Comparison of ENCODE assay signal across 1 cellular context in genomic region chr1:94247146-94248094, GRCh38.
TF ChIP-seq lines count a peak whose summit lies in the region.

No MANE protein-coding gene starts in this region.

TF ChIP-seq in HepG2, 621 proteins besides CTCF, POLR2A, EP300 and RAD21 (continued from another document and continues in another):
- TF ChIP-seq ZNF292 (CRISPR knock-in tag; IDR thresholded peaks at IDR 0.05; ENCODE audit: borderline replicate concordance, low read depth), result no peak
- peak; percentile 64; the same call in 1 of the 2 replicates for TF ChIP-seq RBFOX2 (IDR thresholded peaks at IDR 0.05; ENCODE audit: low read depth, low read length)
- TF ChIP-seq BRF2 (CRISPR knock-in tag; IDR thresholded peaks at IDR 0.05), result 0 out of 2 replicates have a peak, but pooled peaks have one; percentile 35
- TF ChIP-seq ZBTB14 (CRISPR knock-in tag; IDR thresholded peaks at IDR 0.05), result peak; percentile 57
- TF ChIP-seq POLR2AphosphoS2 (IDR thresholded peaks at IDR 0.05; ENCODE audit: low read depth, low read length), result no peak
- TF ChIP-seq ASH2L (IDR thresholded peaks at IDR 0.05; ENCODE audit: insufficient read length, low read depth, low read length), result peak; percentile 72
- TF ChIP-seq THAP11 (CRISPR knock-in tag; IDR thresholded peaks at IDR 0.05), result peak; percentile 16; the same call in 1 of the 2 replicates
- TF ChIP-seq KMT2A (CRISPR knock-in tag; IDR thresholded peaks at IDR 0.05), result peak; percentile 42; the same call in 1 of the 2 replicates
- TF ChIP-seq, protein P1, sequence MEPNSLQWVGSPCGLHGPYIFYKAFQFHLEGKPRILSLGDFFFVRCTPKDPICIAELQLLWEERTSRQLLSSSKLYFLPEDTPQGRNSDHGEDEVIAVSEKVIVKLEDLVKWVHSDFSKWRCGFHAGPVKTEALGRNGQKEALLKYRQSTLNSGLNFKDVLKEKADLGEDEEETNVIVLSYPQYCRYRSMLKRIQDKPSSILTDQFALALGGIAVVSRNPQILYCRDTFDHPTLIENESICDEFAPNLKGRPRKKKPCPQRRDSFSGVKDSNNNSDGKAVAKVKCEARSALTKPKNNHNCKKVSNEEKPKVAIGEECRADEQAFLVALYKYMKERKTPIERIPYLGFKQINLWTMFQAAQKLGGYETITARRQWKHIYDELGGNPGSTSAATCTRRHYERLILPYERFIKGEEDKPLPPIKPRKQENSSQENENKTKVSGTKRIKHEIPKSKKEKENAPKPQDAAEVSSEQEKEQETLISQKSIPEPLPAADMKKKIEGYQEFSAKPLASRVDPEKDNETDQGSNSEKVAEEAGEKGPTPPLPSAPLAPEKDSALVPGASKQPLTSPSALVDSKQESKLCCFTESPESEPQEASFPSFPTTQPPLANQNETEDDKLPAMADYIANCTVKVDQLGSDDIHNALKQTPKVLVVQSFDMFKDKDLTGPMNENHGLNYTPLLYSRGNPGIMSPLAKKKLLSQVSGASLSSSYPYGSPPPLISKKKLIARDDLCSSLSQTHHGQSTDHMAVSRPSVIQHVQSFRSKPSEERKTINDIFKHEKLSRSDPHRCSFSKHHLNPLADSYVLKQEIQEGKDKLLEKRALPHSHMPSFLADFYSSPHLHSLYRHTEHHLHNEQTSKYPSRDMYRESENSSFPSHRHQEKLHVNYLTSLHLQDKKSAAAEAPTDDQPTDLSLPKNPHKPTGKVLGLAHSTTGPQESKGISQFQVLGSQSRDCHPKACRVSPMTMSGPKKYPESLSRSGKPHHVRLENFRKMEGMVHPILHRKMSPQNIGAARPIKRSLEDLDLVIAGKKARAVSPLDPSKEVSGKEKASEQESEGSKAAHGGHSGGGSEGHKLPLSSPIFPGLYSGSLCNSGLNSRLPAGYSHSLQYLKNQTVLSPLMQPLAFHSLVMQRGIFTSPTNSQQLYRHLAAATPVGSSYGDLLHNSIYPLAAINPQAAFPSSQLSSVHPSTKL (CRISPR knock-in tag; IDR thresholded peaks at IDR 0.05), result 0 out of 2 replicates have a peak, but pooled peaks have one; percentile 9
- TF ChIP-seq FOSL2 (CRISPR knock-in tag; IDR thresholded peaks at IDR 0.05), result no peak
- no peak for TF ChIP-seq ADNP (CRISPR knock-in tag; IDR thresholded peaks at IDR 0.05)
- no peak for TF ChIP-seq ZNF513 (CRISPR knock-in tag; conservative IDR thresholded peaks at IDR 0.05)
- no peak for TF ChIP-seq U2AF1 (optimal IDR thresholded peaks at IDR 0.05; ENCODE audit: low read depth, low read length)
- peak; percentile 61 for TF ChIP-seq ZNF574 (CRISPR knock-in tag; IDR thresholded peaks at IDR 0.05)
- TF ChIP-seq, protein P2, sequence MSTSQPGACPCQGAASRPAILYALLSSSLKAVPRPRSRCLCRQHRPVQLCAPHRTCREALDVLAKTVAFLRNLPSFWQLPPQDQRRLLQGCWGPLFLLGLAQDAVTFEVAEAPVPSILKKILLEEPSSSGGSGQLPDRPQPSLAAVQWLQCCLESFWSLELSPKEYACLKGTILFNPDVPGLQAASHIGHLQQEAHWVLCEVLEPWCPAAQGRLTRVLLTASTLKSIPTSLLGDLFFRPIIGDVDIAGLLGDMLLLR (CRISPR knock-in tag; IDR thresholded peaks at IDR 0.05), result peak; percentile 28; the same call in 1 of the 2 replicates
- TF ChIP-seq ZBTB38 (CRISPR knock-in tag; IDR thresholded peaks at IDR 0.05), result no peak; the same call in 1 of the 2 replicates
- TF ChIP-seq ZNF280D (CRISPR knock-in tag; IDR thresholded peaks at IDR 0.05), result no peak
- TF ChIP-seq ZBTB34 (CRISPR knock-in tag; IDR thresholded peaks at IDR 0.05), result no peak
- TF ChIP-seq ZNF547 (CRISPR knock-in tag; IDR thresholded peaks at IDR 0.05), result 0 out of 2 replicates have a peak, but pooled peaks have one; percentile 31
- TF ChIP-seq, protein P3, sequence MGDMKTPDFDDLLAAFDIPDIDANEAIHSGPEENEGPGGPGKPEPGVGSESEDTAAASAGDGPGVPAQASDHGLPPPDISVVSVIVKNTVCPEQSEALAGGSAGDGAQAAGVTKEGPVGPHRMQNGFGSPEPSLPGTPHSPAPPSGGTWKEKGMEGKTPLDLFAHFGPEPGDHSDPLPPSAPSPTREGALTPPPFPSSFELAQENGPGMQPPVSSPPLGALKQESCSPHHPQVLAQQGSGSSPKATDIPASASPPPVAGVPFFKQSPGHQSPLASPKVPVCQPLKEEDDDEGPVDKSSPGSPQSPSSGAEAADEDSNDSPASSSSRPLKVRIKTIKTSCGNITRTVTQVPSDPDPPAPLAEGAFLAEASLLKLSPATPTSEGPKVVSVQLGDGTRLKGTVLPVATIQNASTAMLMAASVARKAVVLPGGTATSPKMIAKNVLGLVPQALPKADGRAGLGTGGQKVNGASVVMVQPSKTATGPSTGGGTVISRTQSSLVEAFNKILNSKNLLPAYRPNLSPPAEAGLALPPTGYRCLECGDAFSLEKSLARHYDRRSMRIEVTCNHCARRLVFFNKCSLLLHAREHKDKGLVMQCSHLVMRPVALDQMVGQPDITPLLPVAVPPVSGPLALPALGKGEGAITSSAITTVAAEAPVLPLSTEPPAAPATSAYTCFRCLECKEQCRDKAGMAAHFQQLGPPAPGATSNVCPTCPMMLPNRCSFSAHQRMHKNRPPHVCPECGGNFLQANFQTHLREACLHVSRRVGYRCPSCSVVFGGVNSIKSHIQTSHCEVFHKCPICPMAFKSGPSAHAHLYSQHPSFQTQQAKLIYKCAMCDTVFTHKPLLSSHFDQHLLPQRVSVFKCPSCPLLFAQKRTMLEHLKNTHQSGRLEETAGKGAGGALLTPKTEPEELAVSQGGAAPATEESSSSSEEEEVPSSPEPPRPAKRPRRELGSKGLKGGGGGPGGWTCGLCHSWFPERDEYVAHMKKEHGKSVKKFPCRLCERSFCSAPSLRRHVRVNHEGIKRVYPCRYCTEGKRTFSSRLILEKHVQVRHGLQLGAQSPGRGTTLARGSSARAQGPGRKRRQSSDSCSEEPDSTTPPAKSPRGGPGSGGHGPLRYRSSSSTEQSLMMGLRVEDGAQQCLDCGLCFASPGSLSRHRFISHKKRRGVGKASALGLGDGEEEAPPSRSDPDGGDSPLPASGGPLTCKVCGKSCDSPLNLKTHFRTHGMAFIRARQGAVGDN (CRISPR knock-in tag; IDR thresholded peaks at IDR 0.05), result peak; percentile 72; the same call in 1 of the 2 replicates
- TF ChIP-seq SOX6 (IDR thresholded peaks at IDR 0.05), result no peak
- TF ChIP-seq SOX6 (CRISPR knock-in tag; IDR thresholded peaks at IDR 0.05), result peak; percentile 16; the same call in 1 of the 2 replicates
- no peak for TF ChIP-seq TEAD2 (CRISPR knock-in tag; IDR thresholded peaks at IDR 0.05)
- peak; percentile 59; the same call in 1 of the 2 replicates for TF ChIP-seq SAFB2 (CRISPR knock-in tag; IDR thresholded peaks at IDR 0.05; ENCODE audit: borderline replicate concordance, low read depth)
- peak; percentile 68 for TF ChIP-seq ZNF281 (CRISPR knock-in tag; IDR thresholded peaks at IDR 0.05; ENCODE audit: borderline replicate concordance)
- TF ChIP-seq SP1 (IDR thresholded peaks at IDR 0.05), result no peak
- TF ChIP-seq SP1 (CRISPR knock-in tag; IDR thresholded peaks at IDR 0.05), result peak; percentile 44
- TF ChIP-seq RFX3 (CRISPR knock-in tag; IDR thresholded peaks at IDR 0.05), result no peak
- no peak for TF ChIP-seq ZNF234 (CRISPR knock-in tag; conservative IDR thresholded peaks at IDR 0.05)
- TF ChIP-seq GFI1 (CRISPR knock-in tag; IDR thresholded peaks at IDR 0.05; ENCODE audit: borderline replicate concordance), result peak; percentile 24; the same call in 1 of the 2 replicates
- no peak for TF ChIP-seq SNAI1 (CRISPR knock-in tag; IDR thresholded peaks at IDR 0.05; ENCODE audit: borderline replicate concordance)
- 0 out of 2 replicates have a peak, but pooled peaks have one; percentile 27 for TF ChIP-seq MXD4 (CRISPR knock-in tag; IDR thresholded peaks at IDR 0.05)
- TF ChIP-seq ARHGAP35 (CRISPR knock-in tag; IDR thresholded peaks at IDR 0.05; ENCODE audit: borderline replicate concordance), result no peak
